18 cellular contexts compared by ENCODE assay signal in the genomic region with DNA sequence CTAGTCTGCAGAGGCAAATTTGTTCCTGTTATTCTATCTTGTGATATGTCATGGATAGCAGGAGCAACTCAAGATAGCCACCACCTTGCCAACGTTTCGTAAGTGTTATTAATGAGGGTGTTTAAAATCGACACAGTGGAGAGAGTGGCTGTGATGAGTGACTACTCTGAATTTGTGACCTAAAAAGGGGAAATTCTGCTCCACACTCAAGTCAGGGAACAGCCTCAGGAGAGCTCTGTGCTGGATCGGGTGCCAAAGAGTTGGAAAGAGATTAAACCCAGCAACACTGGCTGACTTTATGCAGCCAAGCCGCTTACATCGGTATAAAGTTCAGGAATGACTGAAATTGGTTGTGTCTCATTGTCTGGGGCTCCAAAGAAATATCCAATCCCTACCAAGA. TPM values are rescaled to one million over a fixed set of nuclear protein-coding genes. Genes with fewer than 3 reads are reported as not detected.
DNase-seq lines count a peak whose midpoint lies in the region; ATAC-seq and TF ChIP-seq lines count a peak whose summit lies in the region.
"Had no signal": no experiment of that assay in that cellular context is flagged by ENCODE, and none has a peak within 500 bp of the region (broad histone marks: within the 10 kb centered on the region; RNA-seq: fewer than 3 reads in every experiment).

No MANE protein-coding gene starts in this region.

- H3K4me3 ChIP-seq in coronary artery: no peak overlapping the region
- H3K4me3 ChIP-seq in heart right ventricle: no peak overlapping the region
- H3K4me3 ChIP-seq in rectal smooth muscle tissue (ENCODE audit: low read length): no peak overlapping the region
- H3K4me3 ChIP-seq in transverse colon: no peak overlapping the region

- H3K27me3 ChIP-seq in heart right ventricle (no peaks in the 10 kb centered on the region), rectal smooth muscle tissue (ENCODE audit: control insufficient read depth, insufficient read depth, low read length) (no peaks in the 10 kb centered on the region), transverse colon (no peaks in the 10 kb centered on the region)
- H3K27me3 ChIP-seq: BE2C had no signal

- no peak for TF ChIP-seq POLR2A in transverse colon (IDR thresholded peaks at IDR 0.05)

- intact Hi-C loops in heart right ventricle (cut with DNase I) (loop anchor here in 4 of 10 donors (2.0 to 10.0 kb wide), 5 partner anchors 16 to 116 kb away; no protein-coding TSS in a partner anchor), transverse colon (cut with DNase I; ENCODE audit: low total_unique reads) (loop anchor here (10.0 kb wide), 1 partner anchor 74 kb away; the partner anchor contains the start of gene ATE1)

- TF ChIP-seq EP300 in transverse colon (IDR thresholded peaks at IDR 0.05; ENCODE audit: low read depth): no peak

- WGBS in heart right ventricle, 2 donors: 33 to 49% methylated on average over 6 of the region's 6 CpGs
- 78 to 81% methylated on average over 6 of the region's 6 CpGs for WGBS in transverse colon (ENCODE audit: low coverage in 1 of 2), 2 donors

- no peak overlapping the region for H3K9ac ChIP-seq in rectal smooth muscle tissue (ENCODE audit: low read length)

- DNase-seq in coronary artery (ENCODE audit: low spot score): no peak
- DNase-seq in heart right ventricle: no peak
- no peak for DNase-seq in transverse colon
- DNase-seq in effector CD4-positive, alpha-beta T cell: no peak
- DNase-seq in AML-193 (lab: John Stamatoyannopoulos, UW): no peak
- DNase-seq in AG08396 (ENCODE audit: low spot score): no peak
- DNase-seq: ACHN; BE2C; CD4-positive, alpha-beta memory T cell; DND-41; GDM1; KG1; NCI-H1092; NCI-H2107; NCI-H226; NCI-H69; NK-92 treated with Interleukin-12 subunit alpha and Interleukin-12 subunit beta, amount 100 ng/mL, for 24 hours had no signal

- peak overlapping the region; percentile 29 to 72 for H3K27ac ChIP-seq in coronary artery
- peak overlapping the region; percentile 39 to 94 (median 83) for H3K27ac ChIP-seq in heart right ventricle
- peak overlapping the region; percentile 77 for H3K27ac ChIP-seq in rectal smooth muscle tissue (ENCODE audit: low read depth, low read length)
- H3K27ac ChIP-seq in transverse colon: peak overlapping the region in 3 of 4 donors; percentile 27 to 84 (median 54)

- H3K9me3 ChIP-seq in heart right ventricle (peaks cover 0 to 35% (median 15%) of the 10 kb centered on the region in 11 donors), transverse colon (peaks cover 6 to 7% of the 10 kb centered on the region in 2 donors)
- H3K9me3 ChIP-seq: BE2C had no signal

- no peak for TF ChIP-seq CTCF in coronary artery (IDR thresholded peaks at IDR 0.05)
- TF ChIP-seq CTCF in heart right ventricle (IDR thresholded peaks at IDR 0.05): no peak
- TF ChIP-seq CTCF in transverse colon (IDR thresholded peaks at IDR 0.05): no peak

- H3K36me3 ChIP-seq in heart right ventricle (peaks cover 0 to 14% (median 0%) of the 10 kb centered on the region in 9 donors), rectal smooth muscle tissue (ENCODE audit: control insufficient read depth, insufficient read depth, low read length) (no peaks in the 10 kb centered on the region), transverse colon (no peaks in the 10 kb centered on the region)
- H3K36me3 ChIP-seq: BE2C had no signal

- H3K4me1 ChIP-seq in heart right ventricle: peaks cover 0 to 52% (median 8%) of the 10 kb centered on the region in 9 donors
- H3K4me1 ChIP-seq in rectal smooth muscle tissue (ENCODE audit: control insufficient read depth, insufficient read depth, low read length): peaks cover 27% of the 10 kb centered on the region
- H3K4me1 ChIP-seq in transverse colon: peaks cover 13 to 29% (median 25%) of the 10 kb centered on the region in 4 donors
- H3K4me1 ChIP-seq: BE2C had no signal

- in situ Hi-C loops in transverse colon (cut with MboI; ENCODE audit: low pct_ligation_motif_present in 1 of 4, low pct_unique_long_range_greater_than_20kb in 1 of 4, low sequenced_read_pairs in 3 of 4): no loop called here

- ATAC-seq in heart right ventricle: peak in 5 of 8 donors; percentile 4 to 48 (median 12)

RNA-seq across cellular contexts. Expression of gene TACC2, which starts 9.5 kb away (rescaled TPM):
- total RNA-seq in heart right ventricle: 100 to 1,000 TPM; 266 to 451 (median 378) TPM
- polyA plus RNA-seq in heart right ventricle: 100 to 1,000 TPM in 1 of 2 donors, 10 to 100 TPM in 1; 68.1 to 314 TPM
- total RNA-seq in transverse colon: 100 to 1,000 TPM in 2 of 4 donors, 10 to 100 TPM in 2; 65.9 to 178 (median 101) TPM
- total RNA-seq: CD4-positive, alpha-beta memory T cell had no signal
- polyA plus RNA-seq: CD4-positive, alpha-beta memory T cell had no signal

RNA-seq across cellular contexts. Expression of gene NSMCE4A, which starts 23.4 kb away (rescaled TPM):
- total RNA-seq in heart right ventricle (10 to 100 TPM; 18.2 to 35.4 (median 24.4) TPM), transverse colon (100 to 1,000 TPM in 2 of 4 donors, 10 to 100 TPM in 2; 71.1 to 152 (median 92.7) TPM)
- 10 to 100 TPM; 25.8 to 58.5 TPM for polyA plus RNA-seq in heart right ventricle
